8 cellular contexts compared by ENCODE assay signal in genomic region chr19:2602391-2603181, GRCh38.
A peak's percentile ranks its signal among the peaks of the same experiment; 100 is the strongest.
DNase-seq lines count a peak whose midpoint lies in the region; ATAC-seq and TF ChIP-seq lines count a peak whose summit lies in the region.

No MANE protein-coding gene starts in this region.

- peaks cover 14% of the 10 kb centered on the region for H3K4me1 ChIP-seq in hepatocyte (ENCODE audit: insufficient read depth)
- H3K4me1 ChIP-seq in CD8-positive, alpha-beta memory T cell (ENCODE audit: insufficient read depth, low read length): peaks cover 11% of the 10 kb centered on the region

- peak overlapping the region; percentile 67 for H3K4me2 ChIP-seq in hepatocyte

- peak overlapping the region in 2 of 8 donors; percentile 43 to 52 for H3K27ac Mint-ChIP-seq in CD8-positive, alpha-beta memory T cell
- H3K27ac Mint-ChIP-seq in activated CD8-positive, alpha-beta T cell treated with anti-CD3 and anti-CD28 coated beads, Interleukin-2, amount 10 ng/mL, durations not matched to agents 7 days and 5 days: no peak overlapping the region

- H2AFZ ChIP-seq in hepatocyte: peak overlapping the region; percentile 12

- TF ChIP-seq CTCF in astrocyte of the cerebellum (IDR thresholded peaks at IDR 0.05; ENCODE audit: low read depth, low read length, missing control alignments) (peak; percentile 5), hepatocyte (IDR thresholded peaks at IDR 0.05; ENCODE audit: poor library complexity) (no peak)

- CTCF ChIA-PET in CD8-positive, alpha-beta memory T cell (lab: Charles Lee): interaction anchor here (0.8 to 7.4 kb wide), 2 partner anchors 9 to 35 kb away, joined by 4 to 49 read pairs; no protein-coding TSS in a partner anchor
- CTCF ChIA-PET in activated CD8-positive, alpha-beta T cell treated with anti-CD3 and anti-CD28 coated beads, Interleukin-2, amount 10 ng/mL, durations not matched to agents 7 days and 5 days (lab: Charles Lee): interaction anchor here (4.1 kb wide), 1 partner anchor 9 kb away, joined by 75 read pairs; no protein-coding TSS in a partner anchor

- ATAC-seq in activated CD8-positive, alpha-beta T cell treated with anti-CD3 and anti-CD28 coated beads, Interleukin-2, amount 10 ng/mL, durations not matched to agents 7 days and 5 days: no peak

- H4K20me1 ChIP-seq in hepatocyte (ENCODE audit: insufficient read depth, poor library complexity, severe bottlenecking): no peaks in the 10 kb centered on the region

- no peaks in the 10 kb centered on the region for H3K27me3 Mint-ChIP-seq in CD8-positive, alpha-beta memory T cell
- H3K27me3 Mint-ChIP-seq in activated CD8-positive, alpha-beta T cell treated with anti-CD3 and anti-CD28 coated beads, Interleukin-2, amount 10 ng/mL, durations not matched to agents 7 days and 5 days (ENCODE audit: low read depth): no peaks in the 10 kb centered on the region

- H3K36me3 ChIP-seq in hepatocyte (replicated peaks; ENCODE audit: insufficient read depth, low read depth): no peaks in the 10 kb centered on the region
- H3K36me3 ChIP-seq in CD8-positive, alpha-beta memory T cell (ENCODE audit: insufficient read depth, low read length): no peaks in the 10 kb centered on the region

- H3K4me3 ChIP-seq in astrocyte of the cerebellum (ENCODE audit: low read depth, low read length) (no peak overlapping the region), hepatocyte (no peak overlapping the region)
- H3K4me3 ChIP-seq in CD8-positive, alpha-beta memory T cell (ENCODE audit: low read length): no peak overlapping the region

- 33% methylated on average over 17 of the region's 23 CpGs for WGBS in hepatocyte (ENCODE audit: low lambda C conversion rate, missing lambda C conversion rate)

- no peaks in the 10 kb centered on the region for H3K9me3 Mint-ChIP-seq in CD8-positive, alpha-beta memory T cell
- H3K9me3 Mint-ChIP-seq in activated CD8-positive, alpha-beta T cell treated with anti-CD3 and anti-CD28 coated beads, Interleukin-2, amount 10 ng/mL, durations not matched to agents 7 days and 5 days (ENCODE audit: insufficient read depth): no peaks in the 10 kb centered on the region

- peak overlapping the region; percentile 86 for H3K27ac ChIP-seq in hepatocyte
- H3K27ac ChIP-seq in CD8-positive, alpha-beta memory T cell (ENCODE audit: low read depth, low read length): no peak overlapping the region

- DNase-seq in G401 (ENCODE audit: low spot score) (peak; percentile 90), astrocyte of the cerebellum (ENCODE audit: low read depth) (peak; percentile 94), hepatocyte (ENCODE audit: low spot score) (peak; percentile 89), renal cortical epithelial cell (ENCODE audit: low read depth) (peak; percentile 71), GOT3 (lab: John Stamatoyannopoulos, UW) (no peak)
- DNase-seq in CD8-positive, alpha-beta memory T cell: no peak
- no peak for DNase-seq in effector CD8-positive, alpha-beta T cell (lab: John Stamatoyannopoulos, UW)
- no peak for DNase-seq in activated CD8-positive, alpha-beta T cell treated with anti-CD3 and anti-CD28 coated beads, Interleukin-2, amount 10 ng/mL, durations not matched to agents 7 days and 5 days

- in situ Hi-C loops in G401 (cut with HindIII; ENCODE audit: low sequenced_read_pairs) (no loop called here), astrocyte of the cerebellum (cut with HindIII; ENCODE audit: low sequenced_read_pairs) (no loop called here)

- no peaks in the 10 kb centered on the region for H3K9me2 ChIP-seq in hepatocyte (replicated peaks; ENCODE audit: insufficient read depth)

- H3K36me3 Mint-ChIP-seq in CD8-positive, alpha-beta memory T cell: no peaks in the 10 kb centered on the region
- H3K36me3 Mint-ChIP-seq in activated CD8-positive, alpha-beta T cell treated with anti-CD3 and anti-CD28 coated beads, Interleukin-2, amount 10 ng/mL, durations not matched to agents 7 days and 5 days (ENCODE audit: low read depth): no peaks in the 10 kb centered on the region

- H3K4me3 Mint-ChIP-seq in CD8-positive, alpha-beta memory T cell: no peak overlapping the region
- no peak overlapping the region for H3K4me3 Mint-ChIP-seq in activated CD8-positive, alpha-beta T cell treated with anti-CD3 and anti-CD28 coated beads, Interleukin-2, amount 10 ng/mL, durations not matched to agents 7 days and 5 days

- H3K27me3 ChIP-seq in hepatocyte: no peaks in the 10 kb centered on the region
- no peaks in the 10 kb centered on the region for H3K27me3 ChIP-seq in CD8-positive, alpha-beta memory T cell (ENCODE audit: insufficient read depth, low read length, poor library complexity, severe bottlenecking)

- H3K79me2 ChIP-seq in hepatocyte: no peaks in the 10 kb centered on the region

- POLR2A ChIA-PET in CD8-positive, alpha-beta memory T cell (lab: Charles Lee): no interaction called here
- POLR2A ChIA-PET in activated CD8-positive, alpha-beta T cell treated with anti-CD3 and anti-CD28 coated beads, Interleukin-2, amount 10 ng/mL, durations not matched to agents 7 days and 5 days (lab: Charles Lee): interaction anchor here (2.2 kb wide), 1 partner anchor 126 kb away, joined by 10 read pairs; the partner anchor contains the start of gene GADD45B

- no peaks in the 10 kb centered on the region for H3K9me3 ChIP-seq in hepatocyte (ENCODE audit: low read depth)
- no peaks in the 10 kb centered on the region for H3K9me3 ChIP-seq in CD8-positive, alpha-beta memory T cell (ENCODE audit: low read length)

- H3K4me1 Mint-ChIP-seq in CD8-positive, alpha-beta memory T cell: peaks cover 10 to 13% (median 13%) of the 10 kb centered on the region in 3 donors
- H3K4me1 Mint-ChIP-seq in activated CD8-positive, alpha-beta T cell treated with anti-CD3 and anti-CD28 coated beads, Interleukin-2, amount 10 ng/mL, durations not matched to agents 7 days and 5 days (ENCODE audit: low read depth): peaks cover 22% of the 10 kb centered on the region

Comparison
In these comparisons a context has a peak if more than half of its experiments do, and no peak if none do; other contexts are left out.
1. DNase-seq: peak in G401 (single experiment), astrocyte of the cerebellum (single experiment), hepatocyte (single experiment) and renal cortical epithelial cell (single experiment); none in CD8-positive, alpha-beta memory T cell (0 of 5), GOT3 (single experiment), effector CD8-positive, alpha-beta T cell (single experiment) and activated CD8-positive, alpha-beta T cell treated with anti-CD3 and anti-CD28 coated beads, Interleukin-2, amount 10 ng/mL, durations not matched to agents 7 days and 5 days (single experiment).